ENCODE assay signal across 23 cellular contexts in the genomic region with DNA sequence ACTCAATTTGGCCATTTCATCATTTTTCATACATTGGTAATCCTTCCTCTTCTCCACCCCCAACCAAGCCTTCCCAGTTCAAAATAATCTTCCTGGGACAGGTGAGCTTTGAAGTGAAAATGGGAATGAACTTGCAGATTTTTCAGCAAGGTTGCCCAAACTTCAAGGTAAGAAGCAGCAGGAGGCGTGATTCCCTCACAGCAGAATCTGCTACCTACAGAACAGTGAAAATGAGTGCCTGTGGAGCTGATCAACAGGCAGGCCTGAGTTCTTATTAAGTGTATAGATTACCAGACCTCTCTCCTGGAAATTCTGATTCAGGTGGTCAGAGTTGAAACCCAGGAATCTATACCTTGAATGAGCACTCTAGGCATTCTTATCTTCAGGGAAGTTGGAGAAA.
DNase-seq lines count a peak whose midpoint lies in the region; ATAC-seq and TF ChIP-seq lines count a peak whose summit lies in the region.
"Had no signal": no experiment of that assay in that cellular context is flagged by ENCODE, and none has a peak within 500 bp of the region (broad histone marks: within the 10 kb centered on the region; RNA-seq: fewer than 3 reads in every experiment).

No MANE protein-coding gene starts in this region.

- no peaks in the 10 kb centered on the region for H3K79me1 ChIP-seq in H9 (ENCODE audit: insufficient read depth, low read depth, low read length, poor library complexity, severe bottlenecking)

- H3K23me2 ChIP-seq in H9 (ENCODE audit: insufficient read length, low read depth, low read length, poor library complexity, severe bottlenecking) = no peaks in the 10 kb centered on the region

- H3K36me3 Mint-ChIP-seq in H9 (ENCODE audit: insufficient read depth in 1 of 3, low read depth in 3 of 3) (no peaks in the 10 kb centered on the region), WTC11 (peaks cover 2% of the 10 kb centered on the region; the same call in 1 of the 2 replicates), endodermal cell (ENCODE audit: low read depth) (no peaks in the 10 kb centered on the region)
- H3K36me3 Mint-ChIP-seq in CD8-positive, alpha-beta T cell = no peaks in the 10 kb centered on the region
- no peaks in the 10 kb centered on the region for H3K36me3 Mint-ChIP-seq in activated naive CD4-positive, alpha-beta T cell treated with anti-CD3 and anti-CD28 coated beads, Interleukin-2, amount 10 ng/mL, durations not matched to agents 7 days and 5 days
- H3K36me3 Mint-ChIP-seq: CD14-positive monocyte had no signal

- H3K4me3 Mint-ChIP-seq in H9 (no peak overlapping the region), WTC11 (no peak overlapping the region), endodermal cell (no peak overlapping the region)
- no peak overlapping the region for H3K4me3 Mint-ChIP-seq in CD8-positive, alpha-beta T cell
- H3K4me3 Mint-ChIP-seq in activated naive CD4-positive, alpha-beta T cell treated with anti-CD3 and anti-CD28 coated beads, Interleukin-2, amount 10 ng/mL, durations not matched to agents 7 days and 5 days = no peak overlapping the region
- H3K4me3 Mint-ChIP-seq: CD14-positive monocyte; CD4-positive, alpha-beta T cell had no signal

- H3K9me3 ChIP-seq in H9 (ENCODE audit: control insufficient read depth, low read depth, low read length) = no peaks in the 10 kb centered on the region
- H3K9me3 ChIP-seq in endodermal cell (ENCODE audit: control insufficient read depth, low read length) = no peaks in the 10 kb centered on the region
- H3K9me3 ChIP-seq in CD8-positive, alpha-beta T cell (ENCODE audit: low read length) = no peaks in the 10 kb centered on the region
- H3K9me3 ChIP-seq in MM.1S (replicated peaks; ENCODE audit: insufficient read depth, low read length) = no peaks in the 10 kb centered on the region
- H3K9me3 ChIP-seq: A549; BE2C; BLaER1 treated with 17β-estradiol and CSF1 and Interleukin-3, amounts not matched to agents 10 nM and 100 nM had no signal

- no peak overlapping the region for H4K8ac ChIP-seq in H9 (replicated peaks; ENCODE audit: insufficient read length, low read depth, low read length)

- H3K27me3 ChIP-seq in H9 (ENCODE audit: insufficient read depth, low read length) (no peaks in the 10 kb centered on the region), endodermal cell (ENCODE audit: control insufficient read depth, insufficient read depth, low read length, poor library complexity, severe bottlenecking) (peaks cover 45% of the 10 kb centered on the region), MM.1S (replicated peaks; ENCODE audit: insufficient read depth, low read length) (no peaks in the 10 kb centered on the region)
- no peaks in the 10 kb centered on the region for H3K27me3 ChIP-seq in CD8-positive, alpha-beta T cell (ENCODE audit: insufficient read depth, low read length)
- H3K27me3 ChIP-seq: BE2C; BLaER1 treated with 17β-estradiol and CSF1 and Interleukin-3, amounts not matched to agents 10 nM and 100 nM had no signal

- peak; percentile 41 for DNase-seq in H9
- DNase-seq in WTC11 (ENCODE audit: low spot score) = peak; percentile 19
- DNase-seq in endodermal cell = peak; percentile 84
- DNase-seq in iPS-NIHi7 (ENCODE audit: extremely low spot score) = peak; percentile 26
- no peak for DNase-seq in CD8-positive, alpha-beta T cell
- DNase-seq in kidney glomerular epithelial cell (lab: John Stamatoyannopoulos, UW) = no peak
- no peak for DNase-seq in activated naive CD4-positive, alpha-beta T cell treated with anti-CD3 and anti-CD28 coated beads, Interleukin-2, amount 10 ng/mL, durations not matched to agents 7 days and 5 days
- no peak for DNase-seq in MM.1S
- DNase-seq: 8988T; ACHN; AML-193; BE2C; Calu3; CD4-positive, alpha-beta T cell; COR-L47; DMS53; DMS79 treated with DMSO at 0.1 percent for 48 hours; GF-D8; GM23248; HCEC 1CT had no signal

- CTCF ChIA-PET in WTC11 (lab: Charles Lee) = no interaction called here
- CTCF ChIA-PET in CD8-positive, alpha-beta T cell (lab: Charles Lee) = no interaction called here
- CTCF ChIA-PET in activated naive CD4-positive, alpha-beta T cell treated with anti-CD3 and anti-CD28 coated beads, Interleukin-2, amount 10 ng/mL, durations not matched to agents 7 days and 5 days (lab: Charles Lee) = no interaction called here

- H3K9ac ChIP-seq in H9 (ENCODE audit: extremely low read depth, insufficient read length, low read length) (no peak overlapping the region), endodermal cell (ENCODE audit: extremely low read depth, low read length, poor library complexity, severe bottlenecking) (no peak overlapping the region), MM.1S (ENCODE audit: low read length) (no peak overlapping the region)
- H3K9ac ChIP-seq: BLaER1 treated with 17β-estradiol and CSF1 and Interleukin-3, amounts not matched to agents 10 nM and 100 nM; GM23248 had no signal

- no peak overlapping the region for H4K5ac ChIP-seq in H9 (ENCODE audit: insufficient read length, low read depth, low read length)

- H3K9me2 ChIP-seq in MM.1S (replicated peaks; ENCODE audit: insufficient read depth, low read length) = no peaks in the 10 kb centered on the region

- H3K23ac ChIP-seq in H9 (ENCODE audit: insufficient read length, low read depth, low read length) = no peak overlapping the region

- no peak overlapping the region for H2BK12ac ChIP-seq in H9 (ENCODE audit: insufficient read length, low read depth, low read length)

- no peak for ATAC-seq in WTC11
- no peak for ATAC-seq in CD8-positive, alpha-beta T cell
- ATAC-seq: A549 had no signal

- H3K9me3 Mint-ChIP-seq in H9 (no peaks in the 10 kb centered on the region), WTC11 (peaks cover 12% of the 10 kb centered on the region; the same call in 1 of the 2 replicates), endodermal cell (no peaks in the 10 kb centered on the region)
- H3K9me3 Mint-ChIP-seq in CD8-positive, alpha-beta T cell = peaks cover 3% of the 10 kb centered on the region
- H3K9me3 Mint-ChIP-seq in activated naive CD4-positive, alpha-beta T cell treated with anti-CD3 and anti-CD28 coated beads, Interleukin-2, amount 10 ng/mL, durations not matched to agents 7 days and 5 days = peaks cover 20% of the 10 kb centered on the region

- H3K4me1 ChIP-seq in H9 (ENCODE audit: insufficient read depth, low read length) (no peaks in the 10 kb centered on the region), endodermal cell (ENCODE audit: control insufficient read depth, insufficient read depth, low read length) (no peaks in the 10 kb centered on the region), MM.1S (ENCODE audit: low read length) (no peaks in the 10 kb centered on the region)
- no peaks in the 10 kb centered on the region for H3K4me1 ChIP-seq in CD8-positive, alpha-beta T cell (ENCODE audit: insufficient read depth, low read length)
- H3K4me1 ChIP-seq: A549; BE2C; BLaER1 treated with 17β-estradiol and CSF1 and Interleukin-3, amounts not matched to agents 10 nM and 100 nM had no signal

- WGBS in H9 (ENCODE audit: extremely low coverage, insufficient read length, low lambda C conversion rate) = no CpG with 5 or more reads among the region's 1 CpG
- WGBS in endodermal cell (ENCODE audit: insufficient coverage in 1 of 2, insufficient read length in 1 of 2), 2 experiments = 84 to 100% methylated on average over 1 of the region's 1 CpG

- H2AK5ac ChIP-seq in H9 (ENCODE audit: insufficient read length, low read length) = no peak overlapping the region

- no peak overlapping the region for H3K18ac ChIP-seq in H9 (ENCODE audit: insufficient read length, low read depth, low read length)

- no peak overlapping the region for H3K14ac ChIP-seq in H9 (ENCODE audit: insufficient read depth, low read length)

- TF ChIP-seq CTCF in H9 (conservative IDR thresholded peaks at IDR 0.05) (peak; percentile 53; the same call in 2 of the 3 replicates), WTC11 (IDR thresholded peaks at IDR 0.05) (no peak), endodermal cell (conservative IDR thresholded peaks at IDR 0.05) (peak; percentile 66), MM.1S (IDR thresholded peaks at IDR 0.05; ENCODE audit: low read length) (no peak)
- no peak for TF ChIP-seq CTCF in CD8-positive, alpha-beta T cell (IDR thresholded peaks at IDR 0.05)

- no peaks in the 10 kb centered on the region for H4K20me1 ChIP-seq in H9 (ENCODE audit: control insufficient read depth, insufficient read depth, insufficient read length)
- H4K20me1 ChIP-seq in MM.1S (ENCODE audit: insufficient read depth, low read length) = no peaks in the 10 kb centered on the region
- H4K20me1 ChIP-seq: BLaER1 treated with 17β-estradiol and CSF1 and Interleukin-3, amounts not matched to agents 10 nM and 100 nM had no signal

- H3K4ac ChIP-seq in H9 (ENCODE audit: low read depth, low read length) = no peak overlapping the region

- no peaks in the 10 kb centered on the region for H3F3A ChIP-seq in MM.1S (ENCODE audit: insufficient read depth, low read length)

- H2BK15ac ChIP-seq in H9 (ENCODE audit: low read depth, low read length) = no peak overlapping the region

- H2BK20ac ChIP-seq in H9 (ENCODE audit: low read depth, low read length, poor library complexity, severe bottlenecking) = no peak overlapping the region

- POLR2A ChIA-PET in WTC11 (lab: Charles Lee) = no interaction called here
- POLR2A ChIA-PET in CD8-positive, alpha-beta T cell (lab: Charles Lee) = no interaction called here

- no peak overlapping the region for H2BK5ac ChIP-seq in H9 (ENCODE audit: insufficient read length, low read length)

- H3K79me2 ChIP-seq in H9 (ENCODE audit: insufficient read depth, low read length) = no peaks in the 10 kb centered on the region
- H3K79me2 ChIP-seq in MM.1S (ENCODE audit: low read length) = no peaks in the 10 kb centered on the region

- H3K27me3 Mint-ChIP-seq in H9 (ENCODE audit: low read depth) = no peaks in the 10 kb centered on the region; the same call in 1 of the 2 replicates
- peaks cover 3% of the 10 kb centered on the region; the same call in 1 of the 2 replicates for H3K27me3 Mint-ChIP-seq in WTC11 (ENCODE audit: low read depth)
- peaks cover 17% of the 10 kb centered on the region for H3K27me3 Mint-ChIP-seq in endodermal cell (ENCODE audit: insufficient read depth)
- no peaks in the 10 kb centered on the region for H3K27me3 Mint-ChIP-seq in CD8-positive, alpha-beta T cell (ENCODE audit: low read depth)
- no peaks in the 10 kb centered on the region for H3K27me3 Mint-ChIP-seq in activated naive CD4-positive, alpha-beta T cell treated with anti-CD3 and anti-CD28 coated beads, Interleukin-2, amount 10 ng/mL, durations not matched to agents 7 days and 5 days
- H3K27me3 Mint-ChIP-seq: CD4-positive, alpha-beta T cell had no signal

- no peak overlapping the region for H3T11ph ChIP-seq in H9 (ENCODE audit: low read length)

- H3K56ac ChIP-seq in H9 (ENCODE audit: insufficient read length, low read depth, low read length) = no peak overlapping the region

- no peak overlapping the region for H2BK120ac ChIP-seq in H9 (ENCODE audit: low read depth, low read length, poor library complexity, severe bottlenecking)

- peaks cover 8% of the 10 kb centered on the region in 2 experiments for H3K4me1 Mint-ChIP-seq in H9
- peaks cover 10% of the 10 kb centered on the region for H3K4me1 Mint-ChIP-seq in WTC11
- H3K4me1 Mint-ChIP-seq in endodermal cell = peaks cover 22% of the 10 kb centered on the region
- H3K4me1 Mint-ChIP-seq in CD8-positive, alpha-beta T cell (ENCODE audit: low read depth) = no peaks in the 10 kb centered on the region
- H3K4me1 Mint-ChIP-seq in activated naive CD4-positive, alpha-beta T cell treated with anti-CD3 and anti-CD28 coated beads, Interleukin-2, amount 10 ng/mL, durations not matched to agents 7 days and 5 days = no peaks in the 10 kb centered on the region
- H3K4me1 Mint-ChIP-seq: CD14-positive monocyte had no signal

- H3K36me3 ChIP-seq in endodermal cell (ENCODE audit: control insufficient read depth, insufficient read depth, low read length) (no peaks in the 10 kb centered on the region), MM.1S (replicated peaks; ENCODE audit: insufficient read depth, low read length) (no peaks in the 10 kb centered on the region)
- H3K36me3 ChIP-seq in CD8-positive, alpha-beta T cell (ENCODE audit: insufficient read depth, low read length) = no peaks in the 10 kb centered on the region
- H3K36me3 ChIP-seq: BE2C; BLaER1 treated with 17β-estradiol and CSF1 and Interleukin-3, amounts not matched to agents 10 nM and 100 nM had no signal

- no peak overlapping the region for H3K27ac ChIP-seq in H9 (ENCODE audit: insufficient read length, low read depth, low read length)
- H3K27ac ChIP-seq in endodermal cell (ENCODE audit: low read depth, low read length) = no peak overlapping the region
- no peak overlapping the region for H3K27ac ChIP-seq in CD8-positive, alpha-beta T cell (ENCODE audit: low read depth, low read length)
- no peak overlapping the region for H3K27ac ChIP-seq in MM.1S (ENCODE audit: low read length)
- H3K27ac ChIP-seq: A549; BLaER1 treated with 17β-estradiol and CSF1 and Interleukin-3, amounts not matched to agents 10 nM and 100 nM; GM23248 had no signal

- intact Hi-C loops in CD8-positive, alpha-beta T cell (cut with DNase I, micrococcal nuclease) = no loop called here

- H4K91ac ChIP-seq in H9 (ENCODE audit: insufficient read length, low read depth, low read length) = no peak overlapping the region

- H2AFZ ChIP-seq in H9 (ENCODE audit: low read length) (no peak overlapping the region), MM.1S (ENCODE audit: low read length) (no peak overlapping the region)
- H2AFZ ChIP-seq: GM23248 had no signal

- H3K4me2 ChIP-seq in H9 (ENCODE audit: insufficient read depth, insufficient read length, low read length) (no peak overlapping the region), MM.1S (ENCODE audit: low read depth, low read length) (no peak overlapping the region)
- H3K4me2 ChIP-seq: A549; BLaER1 treated with 17β-estradiol and CSF1 and Interleukin-3, amounts not matched to agents 10 nM and 100 nM had no signal

- H3K27ac Mint-ChIP-seq in H9 (no peak overlapping the region), WTC11 (no peak overlapping the region), endodermal cell (no peak overlapping the region)
- H3K27ac Mint-ChIP-seq in CD8-positive, alpha-beta T cell = no peak overlapping the region
- H3K27ac Mint-ChIP-seq in activated naive CD4-positive, alpha-beta T cell treated with anti-CD3 and anti-CD28 coated beads, Interleukin-2, amount 10 ng/mL, durations not matched to agents 7 days and 5 days = no peak overlapping the region
- H3K27ac Mint-ChIP-seq: CD14-positive monocyte; CD4-positive, alpha-beta T cell had no signal

- no peak overlapping the region for H3K4me3 ChIP-seq in endodermal cell (ENCODE audit: low read length)
- H3K4me3 ChIP-seq in CD8-positive, alpha-beta T cell (ENCODE audit: low read depth, low read length) = no peak overlapping the region
- H3K4me3 ChIP-seq in MM.1S (ENCODE audit: low read length) = no peak overlapping the region
- H3K4me3 ChIP-seq: A549; BLaER1 treated with 17β-estradiol and CSF1 and Interleukin-3, amounts not matched to agents 10 nM and 100 nM; GM23248 had no signal

Comparison
In these comparisons a context has a peak if more than half of its experiments do, and no peak if none do; other contexts are left out.
1. DNase-seq: peak in H9 (single experiment), WTC11 (single experiment), endodermal cell (single experiment) and iPS-NIHi7 (single experiment); none in CD8-positive, alpha-beta T cell (0 of 7), kidney glomerular epithelial cell (single experiment), activated naive CD4-positive, alpha-beta T cell treated with anti-CD3 and anti-CD28 coated beads, Interleukin-2, amount 10 ng/mL, durations not matched to agents 7 days and 5 days (single experiment) and MM.1S (single experiment).
2. CTCF ChIP-seq: peak in H9 (single experiment) and endodermal cell (single experiment); none in WTC11 (single experiment), CD8-positive, alpha-beta T cell (single experiment) and MM.1S (single experiment).